Comparison of ENCODE assay signal across 17 cellular contexts in the genomic region with DNA sequence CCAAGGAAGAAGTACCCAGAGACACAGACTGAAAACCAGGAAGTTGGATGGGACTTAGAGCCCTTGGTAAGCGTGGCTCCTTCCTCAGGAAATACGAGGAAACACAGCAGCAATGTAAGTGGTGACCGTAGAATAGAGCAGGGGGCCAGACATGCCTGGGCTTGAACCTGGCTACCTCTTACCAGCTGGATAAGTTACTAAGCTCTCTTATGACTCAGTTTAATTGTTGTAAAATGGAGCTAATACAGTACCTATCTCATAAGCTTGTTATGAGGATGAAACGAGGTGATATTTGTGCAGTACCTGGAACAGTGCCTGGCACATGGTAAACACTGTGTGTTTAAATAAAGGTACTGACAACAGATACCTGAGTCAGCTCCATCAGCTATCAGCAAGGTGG. TPM values are rescaled to one million over a fixed set of nuclear protein-coding genes. Genes with fewer than 3 reads are reported as not detected.
DNase-seq lines count a peak whose midpoint lies in the region; ATAC-seq and TF ChIP-seq lines count a peak whose summit lies in the region.
"Had no signal": no experiment of that assay in that cellular context is flagged by ENCODE, and none has a peak within 500 bp of the region (broad histone marks: within the 10 kb centered on the region; RNA-seq: fewer than 3 reads in every experiment).

No MANE protein-coding gene starts in this region.

- H3K4me3 Mint-ChIP-seq in MCF 10A (ENCODE audit: unreplicated experiment) (no peak overlapping the region), mesothelial cell of epicardium (no peak overlapping the region)
- H3K4me3 Mint-ChIP-seq in CD8-positive, alpha-beta T cell, result no peak overlapping the region
- H3K4me3 Mint-ChIP-seq: endodermal cell had no signal

- peak overlapping the region; percentile 3 for H3K27ac Mint-ChIP-seq in MCF 10A (ENCODE audit: low read depth, unreplicated experiment)
- H3K27ac Mint-ChIP-seq in CD8-positive, alpha-beta T cell, result no peak overlapping the region
- no peak overlapping the region for H3K27ac Mint-ChIP-seq in mesothelial cell of epicardium
- H3K27ac Mint-ChIP-seq: endodermal cell had no signal

- H3K4me3 ChIP-seq in breast epithelium (no peak overlapping the region), mucosa of descending colon (no peak overlapping the region)
- no peak overlapping the region for H3K4me3 ChIP-seq in CD8-positive, alpha-beta T cell (ENCODE audit: low read depth, low read length)
- H3K4me3 ChIP-seq: MG63, smooth muscle cell had no signal

- TF ChIP-seq CTCF in MCF 10A (IDR thresholded peaks at IDR 0.05; ENCODE audit: unreplicated experiment) (no peak), breast epithelium (IDR thresholded peaks at IDR 0.05) (no peak), RWPE1 (conservative IDR thresholded peaks at IDR 0.05; ENCODE audit: low read depth) (no peak), mucosa of descending colon (IDR thresholded peaks at IDR 0.05) (no peak), mesothelial cell of epicardium (IDR thresholded peaks at IDR 0.05; ENCODE audit: unreplicated experiment) (no peak)
- TF ChIP-seq CTCF in CD8-positive, alpha-beta T cell (IDR thresholded peaks at IDR 0.05), result no peak

- H3K9me3 Mint-ChIP-seq in MCF 10A (ENCODE audit: unreplicated experiment) (no peaks in the 10 kb centered on the region), mesothelial cell of epicardium (no peaks in the 10 kb centered on the region)
- no peaks in the 10 kb centered on the region for H3K9me3 Mint-ChIP-seq in CD8-positive, alpha-beta T cell
- H3K9me3 Mint-ChIP-seq: activated naive CD4-positive, alpha-beta T cell treated with anti-CD3 and anti-CD28 coated beads, Interleukin-2, amount 50 U/mL, for 72 hours; endodermal cell had no signal

- no peaks in the 10 kb centered on the region for H3K27me3 ChIP-seq in breast epithelium
- H3K27me3 ChIP-seq in CD8-positive, alpha-beta T cell (ENCODE audit: insufficient read depth, low read length), result peaks cover 6% of the 10 kb centered on the region
- H3K27me3 ChIP-seq: MG63 had no signal

- ATAC-seq in esophagus mucosa (peak; percentile 97), mucosa of descending colon (no peak), HG03342 (IDR thresholded peaks at IDR 0.05; ENCODE audit: unreplicated experiment) (no peak)
- no peak for ATAC-seq in CD8-positive, alpha-beta T cell
- ATAC-seq: activated naive CD4-positive, alpha-beta T cell treated with anti-CD3 and anti-CD28 coated beads, Interleukin-2, amount 50 U/mL, for 72 hours; stimulated activated naive CD8-positive, alpha-beta T cell treated with anti-CD3 and anti-CD28 coated beads, Interleukin-15, Interleukin-2, amounts not matched to agents 100 U/mL and 50 U/mL, for 24 hours had no signal

- CTCF ChIA-PET in MCF 10A (lab: Yijun Ruan, JAX), result interaction anchor here (0.5 to 1.4 kb wide), 3 partner anchors 79 to 262 kb away, joined by 3 to 4 read pairs (median 3); no protein-coding TSS in a partner anchor
- CTCF ChIA-PET in RWPE1 (lab: Yijun Ruan, JAX), result interaction anchor here (0.5 to 0.7 kb wide), 3 partner anchors 31 to 979 kb away, joined by 4 to 7 read pairs (median 4); no protein-coding TSS in a partner anchor
- CTCF ChIA-PET in CD8-positive, alpha-beta T cell (lab: Charles Lee), result no interaction called here

- no peaks in the 10 kb centered on the region for H3K9me3 ChIP-seq in breast epithelium
- H3K9me3 ChIP-seq in mucosa of descending colon, result no peaks in the 10 kb centered on the region
- H3K9me3 ChIP-seq in CD8-positive, alpha-beta T cell (ENCODE audit: low read length), result no peaks in the 10 kb centered on the region
- H3K9me3 ChIP-seq: MG63 had no signal

- no TSS peak for BruUV-seq in MCF 10A (replicated peaks; lab: Mats Ljungman, UMichigan)

- peaks cover 5% of the 10 kb centered on the region for H3K4me1 Mint-ChIP-seq in MCF 10A (ENCODE audit: insufficient read depth, unreplicated experiment)
- peaks cover 6% of the 10 kb centered on the region for H3K4me1 Mint-ChIP-seq in CD8-positive, alpha-beta T cell (ENCODE audit: low read depth)
- peaks cover 13% of the 10 kb centered on the region for H3K4me1 Mint-ChIP-seq in mesothelial cell of epicardium

- H3K27me3 Mint-ChIP-seq in MCF 10A (ENCODE audit: insufficient read depth, unreplicated experiment), result no peaks in the 10 kb centered on the region
- peaks cover 33% of the 10 kb centered on the region for H3K27me3 Mint-ChIP-seq in CD8-positive, alpha-beta T cell (ENCODE audit: low read depth)
- H3K27me3 Mint-ChIP-seq in mesothelial cell of epicardium (ENCODE audit: low read depth), result peaks cover 3% of the 10 kb centered on the region

- intact Hi-C loops in MCF 10A (cut with micrococcal nuclease) (no loop called here), breast epithelium (cut with DNase I; ENCODE audit: low total_unique reads) (loop anchor here (5.0 kb wide), 1 partner anchor 1561 kb away; no protein-coding TSS in a partner anchor), mucosa of descending colon (cut with DNase I, micrococcal nuclease) (no loop called here)
- intact Hi-C loops in CD8-positive, alpha-beta T cell (cut with DNase I, micrococcal nuclease), result no loop called here

- H3K27ac ChIP-seq in breast epithelium (no peak overlapping the region), RWPE1 (peak overlapping the region; percentile 66)
- H3K27ac ChIP-seq in CD8-positive, alpha-beta T cell (ENCODE audit: low read depth, low read length), result no peak overlapping the region
- H3K27ac ChIP-seq: parathyroid adenoma had no signal

- H3K36me3 ChIP-seq in breast epithelium (no peaks in the 10 kb centered on the region), mucosa of descending colon (ENCODE audit: low read depth) (no peaks in the 10 kb centered on the region)
- H3K36me3 ChIP-seq in CD8-positive, alpha-beta T cell (ENCODE audit: insufficient read depth, low read length), result no peaks in the 10 kb centered on the region
- H3K36me3 ChIP-seq: MG63 had no signal

- peak; percentile 66 for DNase-seq in MCF 10A (ENCODE audit: unreplicated experiment)
- DNase-seq in breast epithelium (ENCODE audit: low spot score in 2 of 2), result no peak
- DNase-seq in RWPE1 (ENCODE audit: low spot score), result peak; percentile 68
- no peak for DNase-seq in mucosa of descending colon
- no peak for DNase-seq in CD8-positive, alpha-beta T cell
- DNase-seq in mesothelial cell of epicardium (ENCODE audit: low spot score in 2 of 2, unreplicated experiment in 2 of 2), result no peak
- DNase-seq: activated CD4-positive, CD25-positive, alpha-beta regulatory T cell treated with anti-CD3 and anti-CD28 coated beads, Interleukin-2, amount 50 U/mL, for 72 hours; endodermal cell; head of caudate nucleus; NCI-H2227 treated with DMSO at 0.1 percent for 48 hours; stimulated activated naive CD8-positive, alpha-beta T cell treated with anti-CD3 and anti-CD28 coated beads, Interleukin-15, Interleukin-2, amounts not matched to agents 100 U/mL and 50 U/mL, for 24 hours had no signal

- H3K36me3 Mint-ChIP-seq in MCF 10A (ENCODE audit: insufficient read depth, unreplicated experiment) (no peaks in the 10 kb centered on the region), mesothelial cell of epicardium (no peaks in the 10 kb centered on the region)
- no peaks in the 10 kb centered on the region for H3K36me3 Mint-ChIP-seq in CD8-positive, alpha-beta T cell

- POLR2A ChIA-PET in MCF 10A (lab: Yijun Ruan, JAX) (interaction anchor here (0.9 to 1.6 kb wide), 7 partner anchors 9 to 497 kb away, joined by 3 to 5 read pairs (median 3); partner anchors contain the start of genes CFAP57, EBNA1BP2 and KDM4A), RWPE1 (lab: Yijun Ruan, JAX; ENCODE audit: low non-redundant PET) (no interaction called here)
- POLR2A ChIA-PET in CD8-positive, alpha-beta T cell (lab: Charles Lee), result no interaction called here

- no peak for TF ChIP-seq POLR2A in breast epithelium (IDR thresholded peaks at IDR 0.05)

- no peaks in the 10 kb centered on the region for H3K4me1 ChIP-seq in breast epithelium
- no peaks in the 10 kb centered on the region for H3K4me1 ChIP-seq in mucosa of descending colon (ENCODE audit: low read depth)
- peaks cover 3% of the 10 kb centered on the region for H3K4me1 ChIP-seq in CD8-positive, alpha-beta T cell (ENCODE audit: insufficient read depth, low read length)
- H3K4me1 ChIP-seq: parathyroid adenoma had no signal

RNA-seq across cellular contexts. Expression of gene EBNA1BP2, which starts 19.2 kb away (rescaled TPM):
- total RNA-seq in MCF 10A (2022), result 159 and 171 TPM in 2 replicates
- 10 to 100 TPM; 34.9 to 61.6 (median 46.4) TPM for total RNA-seq in breast epithelium
- total RNA-seq in esophagus mucosa, result 48.7 TPM
- 10 to 100 TPM; 32.3 to 38.9 (median 34.9) TPM for total RNA-seq in mucosa of descending colon
- 10 to 100 TPM; 22.1 to 23.1 TPM for total RNA-seq in CD8-positive, alpha-beta T cell
- 49.1 to 51.3 TPM (median 51.1 TPM) in 3 replicates for total RNA-seq in mesothelial cell of epicardium

RNA-seq across cellular contexts. Expression of gene CFAP57, which starts 19.3 kb away (rescaled TPM):
- total RNA-seq in MCF 10A (2022) (0.17 and 0.44 TPM in 2 replicates), breast epithelium (under 1 TPM; 0.16 to 0.88 (median 0.66) TPM), esophagus mucosa (0.12 TPM), mucosa of descending colon (under 1 TPM in 1 of 3 donors, not detected in 2; 0.34 TPM), mesothelial cell of epicardium (0.27 to 0.38 TPM (median 0.35 TPM) in 3 replicates)
- total RNA-seq in CD8-positive, alpha-beta T cell, result not detected
- total RNA-seq: smooth muscle cell had no signal

Comparison
In these comparisons a context has a peak if more than half of its experiments do, and no peak if none do; other contexts are left out.
1. DNase-seq: peak in MCF 10A (single experiment) and RWPE1 (single experiment); none in breast epithelium (0 of 2), mucosa of descending colon (0 of 3), CD8-positive, alpha-beta T cell (0 of 7) and mesothelial cell of epicardium (0 of 2).